Comparison of ENCODE assay signal across 25 cellular contexts in genomic region chr11:94599510-94599909, GRCh38. TPM values are rescaled to one million over a fixed set of nuclear protein-coding genes. Genes with fewer than 3 reads are reported as not detected.
DNase-seq lines count a peak whose midpoint lies in the region; ATAC-seq, FAIRE-seq and TF ChIP-seq lines count a peak whose summit lies in the region.
"Had no signal": no experiment of that assay in that cellular context is flagged by ENCODE, and none has a peak within 500 bp of the region (broad histone marks: within the 10 kb centered on the region; RNA-seq: fewer than 3 reads in every experiment).

No MANE protein-coding gene starts in this region.

- H3K79me2 ChIP-seq in MM.1S (ENCODE audit: low read length) = no peaks in the 10 kb centered on the region

- H3K9ac ChIP-seq in MM.1S (ENCODE audit: low read length) = no peak overlapping the region

- no peaks in the 10 kb centered on the region for H3K27me3 Mint-ChIP-seq in glutamatergic neuron (ENCODE audit: unreplicated experiment)
- H3K27me3 Mint-ChIP-seq: CD4-positive, alpha-beta memory T cell had no signal

- no peaks in the 10 kb centered on the region for H3K4me1 Mint-ChIP-seq in glutamatergic neuron (ENCODE audit: low read depth, unreplicated experiment)
- H3K4me1 Mint-ChIP-seq: CD4-positive, alpha-beta memory T cell had no signal

- ATAC-seq in Right ventricle myocardium superior (ENCODE audit: poor library complexity) = peak; percentile 48
- peak in 3 of 4 donors; percentile 53 to 76 (median 63) for ATAC-seq in heart left ventricle
- peak; percentile 62 to 79 for ATAC-seq in right cardiac atrium
- ATAC-seq: A549 had no signal

- DNase-seq in Right ventricle myocardium superior = no peak
- no peak for DNase-seq in cardiac septum (ENCODE audit: low spot score)
- no peak for DNase-seq in HTR-8/SVneo (ENCODE audit: insufficient read length, low spot score)
- peak in 2 of 5 donors; percentile 28 to 48 for DNase-seq in heart left ventricle
- peak in 2 of 3 donors; percentile 14 to 41 for DNase-seq in right cardiac atrium
- DNase-seq in pons (ENCODE audit: low spot score) = no peak
- DNase-seq in glutamatergic neuron = no peak
- DNase-seq in MM.1S = no peak
- DNase-seq: 8988T; ACHN; C1 segment of cervical spinal cord; Calu3; CD4-positive, alpha-beta memory T cell; COR-L47; DMS53; DMS79 treated with DMSO at 0.1 percent for 48 hours; GF-D8; GOT3; HFFc6 had no signal

- H3K27me3 ChIP-seq in heart left ventricle (no peaks in the 10 kb centered on the region), right cardiac atrium (ENCODE audit: control insufficient read depth, insufficient read depth) (no peaks in the 10 kb centered on the region), MM.1S (replicated peaks; ENCODE audit: insufficient read depth, low read length) (no peaks in the 10 kb centered on the region)

- H3K9me3 ChIP-seq in heart left ventricle = no peaks in the 10 kb centered on the region
- H3K9me3 ChIP-seq in right cardiac atrium (ENCODE audit: control insufficient read depth, low read length) = no peaks in the 10 kb centered on the region
- H3K9me3 ChIP-seq in MM.1S (replicated peaks; ENCODE audit: insufficient read depth, low read length) = no peaks in the 10 kb centered on the region
- H3K9me3 ChIP-seq: A549, HAP-1 had no signal

- 50 to 90% (median 65%) methylated on average over 3 of the region's 3 CpGs for WGBS in heart left ventricle, 4 donors
- 70% methylated on average over 3 of the region's 3 CpGs for WGBS in right cardiac atrium

- no peak overlapping the region for H2AFZ ChIP-seq in MM.1S (ENCODE audit: low read length)

- H3K4me2 ChIP-seq in MM.1S (ENCODE audit: low read depth, low read length) = no peak overlapping the region
- H3K4me2 ChIP-seq: A549 had no signal

- TF ChIP-seq POLR2A in heart left ventricle (IDR thresholded peaks at IDR 0.05) = no peak

- H3K27ac ChIP-seq in heart left ventricle (no peak overlapping the region), right cardiac atrium (ENCODE audit: low read length) (no peak overlapping the region), MM.1S (ENCODE audit: low read length) (no peak overlapping the region)
- H3K27ac ChIP-seq: A549 had no signal

- H3K27ac Mint-ChIP-seq in glutamatergic neuron (ENCODE audit: unreplicated experiment) = no peak overlapping the region
- H3K27ac Mint-ChIP-seq: CD4-positive, alpha-beta memory T cell; HFFc6 had no signal

- FAIRE-seq in HTR-8/SVneo (lab: Jason Lieb, UNC) = peak; percentile 31
- FAIRE-seq: A549, GM12891, GM18507, H54 had no signal

- H3K9me3 Mint-ChIP-seq in glutamatergic neuron (ENCODE audit: unreplicated experiment) = no peaks in the 10 kb centered on the region
- H3K9me3 Mint-ChIP-seq: HFFc6 had no signal

- peaks cover 0 to 15% (median 0%) of the 10 kb centered on the region in 12 donors for H3K4me1 ChIP-seq in heart left ventricle
- H3K4me1 ChIP-seq in right cardiac atrium (ENCODE audit: control insufficient read depth, insufficient read depth, low read length) = no peaks in the 10 kb centered on the region
- 0 out of 2 replicates have a peak, but pooled peaks cover 7% of the 10 kb centered on the region for H3K4me1 ChIP-seq in MM.1S (ENCODE audit: low read length)
- H3K4me1 ChIP-seq: HAP-1 had no signal

- no peaks in the 10 kb centered on the region for H3K9me2 ChIP-seq in MM.1S (replicated peaks; ENCODE audit: insufficient read depth, low read length)

- H4K20me1 ChIP-seq in MM.1S (ENCODE audit: insufficient read depth, low read length) = no peaks in the 10 kb centered on the region

- H3K36me3 ChIP-seq in heart left ventricle (peaks cover 0 to 23% (median 6%) of the 10 kb centered on the region in 9 donors), MM.1S (replicated peaks; ENCODE audit: insufficient read depth, low read length) (no peaks in the 10 kb centered on the region)
- H3K36me3 ChIP-seq: HAP-1 had no signal

- H3F3A ChIP-seq in MM.1S (ENCODE audit: insufficient read depth, low read length) = no peaks in the 10 kb centered on the region

- no peak overlapping the region for H3K4me3 Mint-ChIP-seq in glutamatergic neuron (ENCODE audit: unreplicated experiment)
- H3K4me3 Mint-ChIP-seq: CD4-positive, alpha-beta memory T cell; HFFc6 had no signal

- H3K4me3 ChIP-seq in heart left ventricle (no peak overlapping the region), right cardiac atrium (ENCODE audit: low read length) (no peak overlapping the region), MM.1S (ENCODE audit: low read length) (no peak overlapping the region)
- H3K4me3 ChIP-seq: A549, HAP-1 had no signal

- no peak for TF ChIP-seq CTCF in heart left ventricle (IDR thresholded peaks at IDR 0.05)
- TF ChIP-seq CTCF in glutamatergic neuron (IDR thresholded peaks at IDR 0.05; ENCODE audit: partially characterized antibody, unreplicated experiment) = no peak
- TF ChIP-seq CTCF in MM.1S (IDR thresholded peaks at IDR 0.05; ENCODE audit: low read length) = no peak

- H3K36me3 Mint-ChIP-seq in glutamatergic neuron (ENCODE audit: unreplicated experiment) = no peaks in the 10 kb centered on the region

- intact Hi-C loops in Right ventricle myocardium superior (cut with DNase I) (no loop called here), cardiac septum (cut with DNase I) (loop anchor here (5.0 kb wide), 1 partner anchor 77 kb away; no protein-coding TSS in a partner anchor), heart left ventricle (cut with DNase I) (no loop called here), right cardiac atrium (cut with DNase I) (no loop called here)

RNA-seq across cellular contexts. Expression of gene PIWIL4, which starts 32.3 kb away (rescaled TPM):
- 0.78 TPM for total RNA-seq in Right ventricle myocardium superior
- total RNA-seq in cardiac septum = 1.8 TPM
- total RNA-seq in heart left ventricle = 1 to 10 TPM in 5 of 9 donors, under 1 TPM in 4; 0.68 to 2.4 (median 1.1) TPM
- polyA plus RNA-seq in heart left ventricle = 1 to 10 TPM in 1 of 2 donors, under 1 TPM in 1; 0.33 to 1.6 TPM
- 1 to 10 TPM; 1.1 to 3.5 (median 1.8) TPM for total RNA-seq in right cardiac atrium
- 1.6 TPM for polyA plus RNA-seq in right cardiac atrium
- total RNA-seq in glutamatergic neuron (ENCODE audit: unreplicated experiment) = 0.69 TPM
- total RNA-seq: G401 had no signal

RNA-seq across cellular contexts. Expression of gene FUT4, which starts 55.8 kb away (rescaled TPM):
- 1.4 TPM for total RNA-seq in Right ventricle myocardium superior
- 2.4 TPM for total RNA-seq in cardiac septum
- total RNA-seq in heart left ventricle = 1 to 10 TPM; 1.0 to 4.7 (median 1.3) TPM
- 1 to 10 TPM in 1 of 2 donors, under 1 TPM in 1; 0.46 to 1.0 TPM for polyA plus RNA-seq in heart left ventricle
- 1 to 10 TPM; 2.0 to 2.9 (median 2.5) TPM for total RNA-seq in right cardiac atrium
- polyA plus RNA-seq in right cardiac atrium = 1.2 TPM
- 2.2 TPM for total RNA-seq in glutamatergic neuron (ENCODE audit: unreplicated experiment)
- total RNA-seq: G401 had no signal

Comparison
In these comparisons a context has a peak if more than half of its experiments do, and no peak if none do; other contexts are left out.
1. DNase-seq: peak in right cardiac atrium (2 of 3); none in Right ventricle myocardium superior (single experiment), cardiac septum (single experiment), HTR-8/SVneo (single experiment), pons (single experiment), glutamatergic neuron (single experiment) and MM.1S (single experiment).
2. Peak in every context shown above with its lines, with median percentiles within 50 percentile points of each other: ATAC-seq.